ENCODE assay signal across 1 cellular context in genomic region chr16:67562918-67563707, GRCh38.
A peak's percentile ranks its signal among the peaks of the same experiment; 100 is the strongest.
TF ChIP-seq lines count a peak whose summit lies in the region.

No MANE protein-coding gene starts in this region.

TF ChIP-seq in HepG2, 621 proteins besides CTCF, POLR2A, EP300 and RAD21 (continued from another document and continues in another):
- TF ChIP-seq RNF219 (CRISPR knock-in tag; IDR thresholded peaks at IDR 0.05), result no peak
- TF ChIP-seq HDAC1 (CRISPR knock-in tag; IDR thresholded peaks at IDR 0.05), result 0 out of 2 replicates have a peak, but pooled peaks have one; percentile 37
- TF ChIP-seq ZNF678 (CRISPR knock-in tag; IDR thresholded peaks at IDR 0.05), result peak; percentile 72; the same call in 1 of the 2 replicates
- TF ChIP-seq GFI1 (CRISPR knock-in tag; IDR thresholded peaks at IDR 0.05; ENCODE audit: borderline replicate concordance), result peak; percentile 52; the same call in 1 of the 2 replicates
- no peak for TF ChIP-seq ESRRA (CRISPR knock-in tag; IDR thresholded peaks at IDR 0.05; ENCODE audit: low read depth)
- TF ChIP-seq ZNF7 (CRISPR knock-in tag; IDR thresholded peaks at IDR 0.05), result peak; percentile 27; the same call in 1 of the 2 replicates
- no peak for TF ChIP-seq NR2F2 (IDR thresholded peaks at IDR 0.05; ENCODE audit: borderline replicate concordance, low read depth)
- TF ChIP-seq AGO1 (IDR thresholded peaks at IDR 0.05; ENCODE audit: low read depth, low read length, poor library complexity, severe bottlenecking), result no peak
- no peak for TF ChIP-seq ATF1 (CRISPR knock-in tag; IDR thresholded peaks at IDR 0.05)
- TF ChIP-seq HNF4A (CRISPR knock-in tag; IDR thresholded peaks at IDR 0.05), result no peak
- TF ChIP-seq HOXD1 (CRISPR knock-in tag; IDR thresholded peaks at IDR 0.05), result peak; percentile 50; the same call in 1 of the 2 replicates
- TF ChIP-seq STAG1 (CRISPR knock-in tag; IDR thresholded peaks at IDR 0.05), result 0 out of 2 replicates have a peak, but pooled peaks have one; percentile 16
- TF ChIP-seq ZNF597 (CRISPR knock-in tag; IDR thresholded peaks at IDR 0.05), result no peak
- no peak for TF ChIP-seq MZF1 (CRISPR knock-in tag; IDR thresholded peaks at IDR 0.05; ENCODE audit: borderline replicate concordance)
- TF ChIP-seq CENPBD1 (CRISPR knock-in tag; IDR thresholded peaks at IDR 0.05; ENCODE audit: borderline replicate concordance, low read depth), result no peak; the same call in 1 of the 2 replicates
- TF ChIP-seq KLF13 (CRISPR knock-in tag; IDR thresholded peaks at IDR 0.05), result 0 out of 2 replicates have a peak, but pooled peaks have one; percentile 26
- 0 out of 2 replicates have a peak, but pooled peaks have one; percentile 11 for TF ChIP-seq CBFB (CRISPR knock-in tag; IDR thresholded peaks at IDR 0.05)
- TF ChIP-seq ZFX (CRISPR knock-in tag; IDR thresholded peaks at IDR 0.05; ENCODE audit: low read depth), result peak; percentile 92
- TF ChIP-seq HOXA7 (CRISPR knock-in tag; IDR thresholded peaks at IDR 0.05), result no peak
- no peak for TF ChIP-seq CHD4 (IDR thresholded peaks at IDR 0.05; ENCODE audit: borderline replicate concordance, low read length)
- no peak for TF ChIP-seq PCBP1 (IDR thresholded peaks at IDR 0.05; ENCODE audit: borderline replicate concordance, low read depth, low read length)
- TF ChIP-seq ZNF160 (CRISPR knock-in tag; IDR thresholded peaks at IDR 0.05), result no peak
- TF ChIP-seq ZNF878 (CRISPR knock-in tag; IDR thresholded peaks at IDR 0.05), result no peak
- TF ChIP-seq ONECUT2 (CRISPR knock-in tag; IDR thresholded peaks at IDR 0.05), result 0 out of 2 replicates have a peak, but pooled peaks have one; percentile 14
- TF ChIP-seq RFX3 (CRISPR knock-in tag; IDR thresholded peaks at IDR 0.05), result no peak
- TF ChIP-seq ZBTB3 (CRISPR knock-in tag; IDR thresholded peaks at IDR 0.05; ENCODE audit: borderline replicate concordance, low read depth), result no peak
- TF ChIP-seq ZNF282 (IDR thresholded peaks at IDR 0.05; ENCODE audit: partially characterized antibody), result no peak
- TF ChIP-seq FIP1L1 (IDR thresholded peaks at IDR 0.05; ENCODE audit: borderline replicate concordance, insufficient read depth, low read depth, low read length), result no peak
- peak; percentile 92 for TF ChIP-seq ZFP91 (CRISPR knock-in tag; IDR thresholded peaks at IDR 0.05; ENCODE audit: borderline replicate concordance)
- no peak; the same call in 1 of the 2 replicates for TF ChIP-seq FOXO4 (CRISPR knock-in tag; conservative IDR thresholded peaks at IDR 0.05)
- TF ChIP-seq AKNA (CRISPR knock-in tag; IDR thresholded peaks at IDR 0.05; ENCODE audit: borderline replicate concordance), result no peak
- peak; percentile 89 for TF ChIP-seq PHF8 (CRISPR knock-in tag; IDR thresholded peaks at IDR 0.05)
- no peak for TF ChIP-seq RCOR2 (CRISPR knock-in tag; IDR thresholded peaks at IDR 0.05)
- peak; percentile 58; the same call in 1 of the 2 replicates for TF ChIP-seq ZNF281 (CRISPR knock-in tag; IDR thresholded peaks at IDR 0.05; ENCODE audit: borderline replicate concordance)
- TF ChIP-seq SKIL (CRISPR knock-in tag; IDR thresholded peaks at IDR 0.05; ENCODE audit: borderline replicate concordance), result peak; percentile 55; the same call in 1 of the 2 replicates
- TF ChIP-seq ZNF83 (CRISPR knock-in tag; IDR thresholded peaks at IDR 0.05; ENCODE audit: borderline replicate concordance), result peak; percentile 25
- no peak; the same call in 1 of the 2 replicates for TF ChIP-seq PAXIP1 (CRISPR knock-in tag; conservative IDR thresholded peaks at IDR 0.05)
